Comparison of ENCODE assay signal across 27 cellular contexts in genomic region chr11:125618383-125618782, GRCh38.
"Had no signal": no experiment of that assay in that cellular context is flagged by ENCODE, and none has a peak within 500 bp of the region (broad histone marks: within the 10 kb centered on the region; RNA-seq: fewer than 3 reads in every experiment).

No MANE protein-coding gene starts in this region.

- H3K27ac ChIP-seq: brain microvascular endothelial cell, colonic mucosa, esophagus muscularis mucosa, gastroesophageal sphincter, heart right ventricle, hepatocyte, VCaP had no signal

- DNase-seq: activated CD4-positive, alpha-beta T cell treated with anti-CD3 and anti-CD28 coated beads for 36 hours; activated CD4-positive, alpha-beta T cell treated with anti-CD3 and anti-CD28 coated beads, Interleukin-2, amount 10 ng/mL, durations not matched to agents 24 days and 14 days; activated CD4-positive, alpha-beta T cell treated with anti-CD3 and anti-CD28 coated beads, Interleukin-2, amount 50 U/mL, for 4 hours; activated CD4-positive, CD25-positive, alpha-beta regulatory T cell treated with anti-CD3 and anti-CD28 coated beads, Interleukin-2, amount 50 U/mL, for 72 hours; activated CD8-positive, alpha-beta memory T cell treated with anti-CD3 and anti-CD28 coated beads for 24 hours; activated CD8-positive, alpha-beta T cell treated with anti-CD3 and anti-CD28 coated beads for 36 hours; activated gamma-delta T cell; activated naive CD4-positive, alpha-beta T cell treated with anti-CD3 and anti-CD28 coated beads, Interleukin-2, amount 50 U/mL, for 16 hours; activated naive CD4-positive, alpha-beta T cell treated with Interleukin-2 at 50 U/mL for 16 hours; activated T-cell treated with anti-CD3 and anti-CD28 coated beads, Interleukin-2, amount 50 U/mL, for 1 hour; activated T-cell treated with anti-CD3 and anti-CD28 coated beads, Interleukin-2, amount 50 U/mL, for 48 hours; amniotic stem cell; anterior cingulate cortex; brain microvascular endothelial cell; caudate nucleus; colonic mucosa; effector CD8-positive, alpha-beta T cell; foreskin melanocyte; heart right ventricle; T-helper 1 cell; T-helper 2 cell had no signal

- H3K4me1 ChIP-seq: colonic mucosa had no signal

- H3K9me3 Mint-ChIP-seq: activated CD4-positive, alpha-beta T cell treated with anti-CD3 and anti-CD28 coated beads, Interleukin-2, amount 10 ng/mL, durations not matched to agents 24 days and 14 days; activated CD8-positive, alpha-beta T cell treated with anti-CD3 and anti-CD28 coated beads for 36 hours; WTC11 had no signal

- H3K27me3 Mint-ChIP-seq: activated CD4-positive, alpha-beta T cell treated with anti-CD3 and anti-CD28 coated beads for 36 hours; activated CD4-positive, alpha-beta T cell treated with anti-CD3 and anti-CD28 coated beads, Interleukin-2, amount 10 ng/mL, durations not matched to agents 24 days and 14 days; activated CD8-positive, alpha-beta T cell treated with anti-CD3 and anti-CD28 coated beads for 36 hours; activated naive CD8-positive, alpha-beta T cell had no signal

- ATAC-seq: activated CD4-positive, alpha-beta T cell treated with anti-CD3 and anti-CD28 coated beads for 36 hours; activated CD8-positive, alpha-beta T cell treated with anti-CD3 and anti-CD28 coated beads for 36 hours; gastroesophageal sphincter; heart right ventricle; WTC11 had no signal

- H3K27me3 ChIP-seq: brain microvascular endothelial cell, colonic mucosa, esophagus muscularis mucosa, gastroesophageal sphincter, heart right ventricle, hepatocyte had no signal

- H3K4me3 Mint-ChIP-seq: activated CD4-positive, alpha-beta T cell treated with anti-CD3 and anti-CD28 coated beads for 36 hours; activated CD4-positive, alpha-beta T cell treated with anti-CD3 and anti-CD28 coated beads, Interleukin-2, amount 10 ng/mL, durations not matched to agents 24 days and 14 days; activated CD8-positive, alpha-beta T cell treated with anti-CD3 and anti-CD28 coated beads for 36 hours; activated naive CD8-positive, alpha-beta T cell; WTC11 had no signal

- H3K27ac Mint-ChIP-seq: activated CD4-positive, alpha-beta T cell treated with anti-CD3 and anti-CD28 coated beads for 36 hours; activated CD4-positive, alpha-beta T cell treated with anti-CD3 and anti-CD28 coated beads, Interleukin-2, amount 10 ng/mL, durations not matched to agents 24 days and 14 days; activated CD8-positive, alpha-beta T cell treated with anti-CD3 and anti-CD28 coated beads for 36 hours; activated naive CD8-positive, alpha-beta T cell; WTC11 had no signal

- H3K4me1 Mint-ChIP-seq: activated CD4-positive, alpha-beta T cell treated with anti-CD3 and anti-CD28 coated beads for 36 hours; activated CD4-positive, alpha-beta T cell treated with anti-CD3 and anti-CD28 coated beads, Interleukin-2, amount 10 ng/mL, durations not matched to agents 24 days and 14 days; WTC11 had no signal
